Comparison of ENCODE assay signal across 8 cellular contexts in the genomic region with DNA sequence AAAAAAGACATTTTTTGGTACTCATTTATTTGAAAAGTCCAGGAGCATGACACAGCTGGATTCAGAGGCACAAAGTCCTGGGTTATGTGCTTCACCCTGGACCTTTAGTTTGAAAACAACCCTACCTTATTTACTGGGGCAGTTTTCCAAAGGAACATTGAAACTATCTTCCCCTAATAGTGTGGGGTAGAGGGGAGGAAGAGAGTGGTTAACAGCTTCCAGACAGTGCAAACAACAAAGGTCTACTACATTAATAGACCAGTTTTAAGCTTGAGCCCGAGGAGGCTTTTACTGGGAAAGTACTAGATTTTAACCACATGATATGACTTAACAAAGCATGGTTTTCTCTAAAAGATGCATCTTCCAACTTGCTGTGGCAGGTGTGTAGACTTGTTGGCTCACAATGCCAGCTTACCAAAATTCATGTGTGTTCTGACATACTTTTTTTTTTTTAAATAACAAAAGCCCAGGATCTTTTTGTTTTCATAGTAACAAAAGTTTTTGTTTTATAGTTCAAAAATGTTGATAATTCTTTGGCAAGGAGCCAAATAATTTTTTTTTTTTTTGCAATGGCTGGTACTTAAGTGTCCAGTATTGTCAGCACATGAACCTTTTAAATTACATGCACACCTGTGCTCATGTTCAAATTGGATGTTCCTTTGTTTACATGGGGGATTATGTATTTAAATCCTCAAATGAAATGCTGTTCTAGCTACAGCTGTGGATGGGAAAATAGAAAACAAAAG. TPM values are rescaled to one million over a fixed set of nuclear protein-coding genes. Genes with fewer than 3 reads are reported as not detected.
DNase-seq lines count a peak whose midpoint lies in the region; ATAC-seq, FAIRE-seq and TF ChIP-seq lines count a peak whose summit lies in the region.

No MANE protein-coding gene starts in this region.

- DNase-seq in activated CD4-positive, alpha-beta T cell treated with anti-CD3 and anti-CD28 coated beads, Interleukin-2, amount 10 ng/mL, durations not matched to agents 24 days and 14 days: peak; percentile 60
- no peak for DNase-seq in activated CD4-positive, alpha-beta T cell treated with anti-CD3 and anti-CD28 coated beads for 1 hour
- DNase-seq in activated B cell treated with CpG ODN at 0.5 μM for 24 hours (no peak), substantia nigra (lab: John Stamatoyannopoulos, UW) (no peak), urothelium cell line (ENCODE audit: low spot score) (no peak), nucleus accumbens (lab: John Stamatoyannopoulos, UW) (no peak)

- H3K4me3 ChIP-seq in iPS-20b (ENCODE audit: low read length): peak overlapping the region; percentile 73

- H3K27me3 Mint-ChIP-seq in activated CD4-positive, alpha-beta T cell treated with anti-CD3 and anti-CD28 coated beads, Interleukin-2, amount 10 ng/mL, durations not matched to agents 24 days and 14 days: peaks cover 2% of the 10 kb centered on the region
- H3K27me3 Mint-ChIP-seq in activated B cell treated with CpG ODN at 0.5 μM for 24 hours: peaks cover 4% of the 10 kb centered on the region

- no peak for FAIRE-seq in urothelium cell line (lab: Jason Lieb, UNC)

- peaks cover 36% of the 10 kb centered on the region for H3K36me3 ChIP-seq in iPS-20b (ENCODE audit: insufficient read depth, low read depth, low read length)

- H3K36me3 Mint-ChIP-seq in activated CD4-positive, alpha-beta T cell treated with anti-CD3 and anti-CD28 coated beads, Interleukin-2, amount 10 ng/mL, durations not matched to agents 24 days and 14 days (ENCODE audit: low read depth): peaks cover 40% of the 10 kb centered on the region
- H3K36me3 Mint-ChIP-seq in activated B cell treated with CpG ODN at 0.5 μM for 24 hours (ENCODE audit: low read depth): peaks cover 49% of the 10 kb centered on the region

- H3K9me3 ChIP-seq in iPS-20b (ENCODE audit: insufficient read depth, low read depth, low read length): no peaks in the 10 kb centered on the region

- ATAC-seq in activated B cell treated with CpG ODN at 0.5 μM for 24 hours (ENCODE audit: low read depth): no peak
- ATAC-seq in HG02763 (IDR thresholded peaks at IDR 0.05; ENCODE audit: unreplicated experiment): no peak

- no peak overlapping the region for H3K9ac ChIP-seq in iPS-20b (ENCODE audit: low read depth, low read length)

- H3K27ac Mint-ChIP-seq in activated CD4-positive, alpha-beta T cell treated with anti-CD3 and anti-CD28 coated beads, Interleukin-2, amount 10 ng/mL, durations not matched to agents 24 days and 14 days: peak overlapping the region; percentile 62
- peak overlapping the region; percentile 88 for H3K27ac Mint-ChIP-seq in activated B cell treated with CpG ODN at 0.5 μM for 24 hours

- H3K27ac ChIP-seq in iPS-20b (ENCODE audit: low read length) (no peak overlapping the region), substantia nigra (ENCODE audit: low read depth, low read length, poor library complexity, severe bottlenecking) (peak overlapping the region; percentile 94)

- TF ChIP-seq CTCF in activated B cell treated with CpG ODN at 0.5 μM for 24 hours (IDR thresholded peaks at IDR 0.05): no peak

- H3K4me1 Mint-ChIP-seq in activated CD4-positive, alpha-beta T cell treated with anti-CD3 and anti-CD28 coated beads, Interleukin-2, amount 10 ng/mL, durations not matched to agents 24 days and 14 days: peaks cover 64% of the 10 kb centered on the region
- H3K4me1 Mint-ChIP-seq in activated B cell treated with CpG ODN at 0.5 μM for 24 hours: peaks cover 55% of the 10 kb centered on the region

- CTCF ChIA-PET in activated B cell treated with CpG ODN at 0.5 μM for 24 hours (lab: Charles Lee): interaction anchor here (4.9 kb wide), 1 partner anchor 17 kb away, joined by 23 read pairs; no protein-coding TSS in a partner anchor

- intact Hi-C loops in activated CD4-positive, alpha-beta T cell treated with anti-CD3 and anti-CD28 coated beads, Interleukin-2, amount 10 ng/mL, durations not matched to agents 24 days and 14 days (cut with micrococcal nuclease): loop anchor here (5.0 kb wide), 1 partner anchor 289 kb away; the partner anchor contains the start of gene SLK
- intact Hi-C loops in activated B cell treated with CpG ODN at 0.5 μM for 24 hours (cut with micrococcal nuclease): no loop called here

- peak overlapping the region; percentile 96 for H3K4me3 Mint-ChIP-seq in activated CD4-positive, alpha-beta T cell treated with anti-CD3 and anti-CD28 coated beads, Interleukin-2, amount 10 ng/mL, durations not matched to agents 24 days and 14 days
- peak overlapping the region; percentile 93 for H3K4me3 Mint-ChIP-seq in activated B cell treated with CpG ODN at 0.5 μM for 24 hours

- peaks cover 48% of the 10 kb centered on the region for H3K27me3 ChIP-seq in iPS-20b (ENCODE audit: insufficient read depth, low read length)

- POLR2A ChIA-PET in activated B cell treated with CpG ODN at 0.5 μM for 24 hours (lab: Charles Lee): interaction anchor here (5.1 kb wide), 1 partner anchor 12 kb away, joined by 45 read pairs; the partner anchor contains the start of gene GSTO2

- peaks cover 28% of the 10 kb centered on the region for H3K4me1 ChIP-seq in iPS-20b (ENCODE audit: insufficient read depth, low read length)

- peaks cover 3% of the 10 kb centered on the region for H3K9me3 Mint-ChIP-seq in activated CD4-positive, alpha-beta T cell treated with anti-CD3 and anti-CD28 coated beads, Interleukin-2, amount 10 ng/mL, durations not matched to agents 24 days and 14 days
- H3K9me3 Mint-ChIP-seq in activated B cell treated with CpG ODN at 0.5 μM for 24 hours: no peaks in the 10 kb centered on the region

RNA-seq across cellular contexts. Expression of gene GSTO1, which starts 1.8 kb away (rescaled TPM):
- total RNA-seq in activated CD4-positive, alpha-beta T cell treated with anti-CD3 and anti-CD28 coated beads, Interleukin-2, amount 10 ng/mL, durations not matched to agents 24 days and 14 days: 136 and 140 TPM in 2 replicates
- 43.0 and 55.9 TPM in 2 replicates for total RNA-seq in activated B cell treated with CpG ODN at 0.5 μM for 24 hours

RNA-seq across cellular contexts. Expression of gene GSTO2, which starts 12.5 kb away (rescaled TPM):
- total RNA-seq in activated CD4-positive, alpha-beta T cell treated with anti-CD3 and anti-CD28 coated beads, Interleukin-2, amount 10 ng/mL, durations not matched to agents 24 days and 14 days: 0.77 and 1.3 TPM in 2 replicates
- 0.56 and 0.91 TPM in 2 replicates for total RNA-seq in activated B cell treated with CpG ODN at 0.5 μM for 24 hours

RNA-seq across cellular contexts. Expression of gene CFAP43, which starts 24.3 kb away (rescaled TPM):
- not detected in 2 replicates for total RNA-seq in activated CD4-positive, alpha-beta T cell treated with anti-CD3 and anti-CD28 coated beads, Interleukin-2, amount 10 ng/mL, durations not matched to agents 24 days and 14 days
- total RNA-seq in activated B cell treated with CpG ODN at 0.5 μM for 24 hours: 0.22 TPM in 1 of 2 replicates, not detected in the other
